ENCODE assay signal across 1 cellular context in genomic region chr11:19846654-19847330, GRCh38.
TF ChIP-seq lines count a peak whose summit lies in the region.

No MANE protein-coding gene starts in this region.

TF ChIP-seq in GM23338, 12 proteins besides CTCF, POLR2A, EP300 and RAD21 (continued from another document):
- TF ChIP-seq ZNF462 (CRISPR knock-in tag; IDR thresholded peaks at IDR 0.05) (no peak), POLR2AphosphoS5 (IDR thresholded peaks at IDR 0.05; ENCODE audit: low read depth) (no peak)
